ENCODE assay signal across 8 cellular contexts in genomic region chr9:88534456-88535225, GRCh38.
DNase-seq lines count a peak whose midpoint lies in the region; ATAC-seq and TF ChIP-seq lines count a peak whose summit lies in the region.

Gene NXNL2, plus strand, starts transcription at chr9:88535178. Its CDS starts 257 bp downstream, at chr9:88535435.

- peak within 1 kb of the TSS; percentile 76 for H3K4me3 ChIP-seq in HUES6 (ENCODE audit: low read depth, low read length)
- H3K4me3 ChIP-seq in mucosa of rectum (ENCODE audit: low read length in 2 of 2): peak within 1 kb of the TSS; percentile 55 to 59
- H3K4me3 ChIP-seq in subcutaneous abdominal adipose tissue (ENCODE audit: low read depth in 1 of 5, low read length in 5 of 5): peak within 1 kb of the TSS in 3 of 5 donors; percentile 31 to 58 (median 55)

- H3K27me3 ChIP-seq in HUES6 (ENCODE audit: control insufficient read depth, insufficient read depth, low read length) (peaks cover 28% of the 10 kb centered on the region), mucosa of rectum (ENCODE audit: control insufficient read depth in 2 of 2, insufficient read depth in 2 of 2, low read length in 2 of 2) (peaks cover 0 to 25% of the 10 kb centered on the region in 2 donors), subcutaneous abdominal adipose tissue (ENCODE audit: control insufficient read depth in 5 of 5, insufficient read depth in 4 of 5, low read length in 5 of 5) (peaks cover 15 to 41% (median 21%) of the 10 kb centered on the region in 5 donors)

- DNase-seq in AG08396 (ENCODE audit: low spot score) (peak; percentile 93), erythroblast (lab: John Stamatoyannopoulos, UW) (peak; percentile 35 to 67)
- peak; percentile 14 for DNase-seq in activated CD8-positive, alpha-beta memory T cell treated with anti-CD3 and anti-CD28 coated beads, Interleukin-2, amount 50 U/mL, for 24 hours (ENCODE audit: extremely low read depth)

- H3K27ac ChIP-seq in HUES6 (ENCODE audit: low read depth, low read length) (peak within 1 kb of the TSS; percentile 76; the same call in 1 of the 2 replicates), mucosa of rectum (ENCODE audit: low read depth in 2 of 2, low read length in 2 of 2) (peak within 1 kb of the TSS in 1 of 2 donors; percentile 42), subcutaneous abdominal adipose tissue (ENCODE audit: low read depth, low read length) (no peak within 1 kb of the TSS)

- peaks cover 24% of the 10 kb centered on the region for H3K4me1 ChIP-seq in HUES6 (ENCODE audit: control insufficient read depth, insufficient read depth, low read length)
- H3K4me1 ChIP-seq in mucosa of rectum (ENCODE audit: control insufficient read depth in 2 of 2, insufficient read depth in 2 of 2, low read length in 2 of 2): peaks cover 10 to 11% of the 10 kb centered on the region in 2 donors
- H3K4me1 ChIP-seq in subcutaneous abdominal adipose tissue (ENCODE audit: control insufficient read depth in 5 of 5, insufficient read depth in 5 of 5, low read length in 5 of 5): peaks cover 0 to 33% (median 20%) of the 10 kb centered on the region in 5 donors

- ATAC-seq in HG02571 (IDR thresholded peaks at IDR 0.05; ENCODE audit: unreplicated experiment) (no peak), GM18511 (IDR thresholded peaks at IDR 0.05; ENCODE audit: unreplicated experiment) (no peak)

- H3K9ac ChIP-seq in HUES6 (ENCODE audit: low read length) (peak within 1 kb of the TSS; percentile 75), mucosa of rectum (ENCODE audit: low read depth in 1 of 2, low read length in 2 of 2) (peak within 1 kb of the TSS in 1 of 2 donors; percentile 26), subcutaneous abdominal adipose tissue (ENCODE audit: low read length in 5 of 5) (no peak within 1 kb of the TSS)

- no peak for TF ChIP-seq POLR2A in erythroblast (IDR thresholded peaks at IDR 0.05; ENCODE audit: low read length)

- H3K9me3 ChIP-seq in HUES6 (ENCODE audit: control insufficient read depth, insufficient read depth, low read depth, low read length) (no peaks in the 10 kb centered on the region), mucosa of rectum (ENCODE audit: control insufficient read depth in 2 of 2, low read length in 2 of 2) (no peaks in the 10 kb centered on the region), subcutaneous abdominal adipose tissue (ENCODE audit: control insufficient read depth in 5 of 5, low read length in 5 of 5) (peaks cover 0 to 5% (median 0%) of the 10 kb centered on the region in 5 donors)

- H3K36me3 ChIP-seq in HUES6 (ENCODE audit: control insufficient read depth, insufficient read depth, low read length) (no peaks in the 10 kb centered on the region), mucosa of rectum (ENCODE audit: control insufficient read depth in 2 of 2, insufficient read depth in 2 of 2, low read length in 2 of 2) (no peaks in the 10 kb centered on the region), subcutaneous abdominal adipose tissue (ENCODE audit: control insufficient read depth in 5 of 5, insufficient read depth in 5 of 5, low read length in 5 of 5) (no peaks in the 10 kb centered on the region)

Comparison
In these comparisons a context has a peak if more than half of its experiments do, and no peak if none do; other contexts are left out.
1. DNase-seq: peak in every context shown above with its lines; median percentile 93 in AG08396; 51 in erythroblast; 14 in activated CD8-positive, alpha-beta memory T cell treated with anti-CD3 and anti-CD28 coated beads, Interleukin-2, amount 50 U/mL, for 24 hours.